In genomic region chr13:110116072-110116487, GRCh38 we compare ENCODE assay signal across 9 cellular contexts.
DNase-seq lines count a peak whose midpoint lies in the region; ATAC-seq, FAIRE-seq and TF ChIP-seq lines count a peak whose summit lies in the region.
"Had no signal": no experiment of that assay in that cellular context is flagged by ENCODE, and none has a peak within 500 bp of the region (broad histone marks: within the 10 kb centered on the region; RNA-seq: fewer than 3 reads in every experiment).

No MANE protein-coding gene starts in this region.

- no peak overlapping the region for H3K4me3 ChIP-seq in IMR-90 (ENCODE audit: insufficient read depth, low read depth, low read length)
- no peak overlapping the region for H3K4me3 ChIP-seq in fibroblast of lung (replicated peaks in 1 of 4; ENCODE audit: control extremely low read depth in 1 of 4, insufficient read depth in 1 of 4, low read depth in 3 of 4, low read length in 4 of 4)
- H3K4me3 ChIP-seq in pancreas = no peak overlapping the region

- no peaks in the 10 kb centered on the region for H3K36me3 ChIP-seq in IMR-90 (ENCODE audit: control insufficient read depth, insufficient read depth, low read length)
- no peaks in the 10 kb centered on the region for H3K36me3 ChIP-seq in fibroblast of lung (ENCODE audit: control insufficient read depth, insufficient read depth, low read length)
- H3K36me3 ChIP-seq in pancreas = no peaks in the 10 kb centered on the region

- no peak overlapping the region for H4K8ac ChIP-seq in IMR-90 (ENCODE audit: low read depth in 2 of 2, low read length in 2 of 2)

- no peak for TF ChIP-seq POLR2A in IMR-90 (IDR thresholded peaks at IDR 0.05; ENCODE audit: low read depth, low read length)

- H3K18ac ChIP-seq in IMR-90 (ENCODE audit: low read depth, low read length) = no peak overlapping the region

- H2BK5ac ChIP-seq in IMR-90 (ENCODE audit: low read depth, low read length, poor library complexity, severe bottlenecking) = no peak overlapping the region

- no peak overlapping the region for H3K23ac ChIP-seq in IMR-90 (ENCODE audit: low read depth, low read length)

- H3K4ac ChIP-seq in IMR-90 (ENCODE audit: low read depth, low read length) = no peak overlapping the region

- H3K9ac ChIP-seq in IMR-90 (ENCODE audit: low read depth, low read length) (no peak overlapping the region), fibroblast of lung (ENCODE audit: insufficient read depth, low read length) (no peak overlapping the region)

- FAIRE-seq in pancreas (lab: Jason Lieb, UNC) = no peak

- no CpG with 5 or more reads among the region's 23 CpGs for WGBS in IMR-90 (ENCODE audit: extremely low coverage in 2 of 2, insufficient read length in 1 of 2), 2 experiments
- WGBS in pancreas, 2 donors = 25 to 29% methylated on average over 23 of the region's 23 CpGs

- H3K79me2 ChIP-seq in fibroblast of lung (ENCODE audit: control insufficient read depth, insufficient read depth, low read length) = no peaks in the 10 kb centered on the region

- CTCF ChIA-PET in IMR-90 (lab: Yijun Ruan, JAX) = interaction anchor here (0.9 to 1.0 kb wide), 2 partner anchors 9 to 372 kb away, joined by 4 read pairs; no protein-coding TSS in a partner anchor
- CTCF ChIA-PET in activated CD8-positive, alpha-beta T cell treated with anti-CD3 and anti-CD28 coated beads, Interleukin-2, amount 10 ng/mL, durations not matched to agents 7 days and 5 days (lab: Charles Lee) = interaction anchor here (1.2 kb wide), 1 partner anchor 1155 kb away, joined by 4 read pairs; no protein-coding TSS in a partner anchor

- 0 out of 4 replicates have a peak, but pooled peaks cover 0 to 4% of the 10 kb centered on the region in 2 experiments for H3K79me1 ChIP-seq in IMR-90 (ENCODE audit: low read depth in 1 of 2, low read length in 2 of 2)

- intact Hi-C loops in IMR-90 (cut with micrococcal nuclease) (loop anchor here (10.0 kb wide), 1 partner anchor 771 kb away; no protein-coding TSS in a partner anchor), pancreas (cut with DNase I) (no loop called here)

- H3K36me3 Mint-ChIP-seq in activated CD8-positive, alpha-beta T cell treated with anti-CD3 and anti-CD28 coated beads, Interleukin-2, amount 10 ng/mL, durations not matched to agents 7 days and 5 days (ENCODE audit: low read depth) = no peaks in the 10 kb centered on the region

- H2BK20ac ChIP-seq in IMR-90 (ENCODE audit: low read depth, low read length) = no peak overlapping the region

- peak overlapping the region; percentile 60; the same call in 1 of the 2 replicates for H2AK5ac ChIP-seq in IMR-90 (ENCODE audit: low read depth, low read length)

- TF ChIP-seq RAD21 in IMR-90 (IDR thresholded peaks at IDR 0.05; ENCODE audit: low read length) = peak; percentile 78

- no peak overlapping the region for H2BK15ac ChIP-seq in IMR-90 (ENCODE audit: low read depth, low read length)

- no peak overlapping the region for H3K27ac Mint-ChIP-seq in activated CD8-positive, alpha-beta T cell treated with anti-CD3 and anti-CD28 coated beads, Interleukin-2, amount 10 ng/mL, durations not matched to agents 7 days and 5 days
- H3K27ac Mint-ChIP-seq: effector memory CD8-positive, alpha-beta T cell had no signal

- no TSS peak for BruUV-seq in IMR-90 (replicated peaks; lab: Mats Ljungman, UMichigan)

- POLR2A ChIA-PET in IMR-90 (lab: Charles Lee; ENCODE audit: unreplicated experiment) = no interaction called here
- POLR2A ChIA-PET in activated CD8-positive, alpha-beta T cell treated with anti-CD3 and anti-CD28 coated beads, Interleukin-2, amount 10 ng/mL, durations not matched to agents 7 days and 5 days (lab: Charles Lee) = no interaction called here

- no peak overlapping the region for H2AFZ ChIP-seq in IMR-90 (replicated peaks; ENCODE audit: low read length, poor library complexity)
- no peak overlapping the region for H2AFZ ChIP-seq in fibroblast of lung (ENCODE audit: low read length)

- peaks cover 3% of the 10 kb centered on the region for H3K27me3 Mint-ChIP-seq in activated CD8-positive, alpha-beta T cell treated with anti-CD3 and anti-CD28 coated beads, Interleukin-2, amount 10 ng/mL, durations not matched to agents 7 days and 5 days (ENCODE audit: low read depth)

- H3K9me3 ChIP-seq in IMR-90 (ENCODE audit: control insufficient read depth, insufficient read depth, low read length) (no peaks in the 10 kb centered on the region), fibroblast of lung (ENCODE audit: control insufficient read depth, insufficient read depth, low read depth, low read length) (no peaks in the 10 kb centered on the region), pancreas (no peaks in the 10 kb centered on the region)

- H3K4me1 ChIP-seq in IMR-90 (ENCODE audit: control insufficient read depth, insufficient read depth, low read length) (peaks cover 23% of the 10 kb centered on the region), fibroblast of lung (ENCODE audit: control insufficient read depth, extremely low read depth, insufficient read depth, low read length) (peaks cover 7% of the 10 kb centered on the region), pancreas (no peaks in the 10 kb centered on the region)

- peaks cover 24% of the 10 kb centered on the region for H3K9me1 ChIP-seq in IMR-90 (ENCODE audit: insufficient read depth, low read length)

- H2BK120ac ChIP-seq in IMR-90 (ENCODE audit: low read depth, low read length) = no peak overlapping the region

- no peaks in the 10 kb centered on the region for H3K4me1 Mint-ChIP-seq in activated CD8-positive, alpha-beta T cell treated with anti-CD3 and anti-CD28 coated beads, Interleukin-2, amount 10 ng/mL, durations not matched to agents 7 days and 5 days (ENCODE audit: low read depth)

- H3K27ac ChIP-seq in IMR-90 (ENCODE audit: insufficient read depth, low read length) (no peak overlapping the region), fibroblast of lung (ENCODE audit: insufficient read depth, low read length) (no peak overlapping the region), pancreas (no peak overlapping the region)

- dilution Hi-C loops in IMR-90 (cut with HindIII; ENCODE audit: low sequenced_read_pairs, unreplicated experiment) = loop anchor here (25.0 kb wide), 1 partner anchor 329 kb away; the partner anchor contains the start of gene IRS2

- ATAC-seq in IMR-90 (ENCODE audit: low read depth) = peak; percentile 76
- ATAC-seq in activated CD8-positive, alpha-beta T cell treated with anti-CD3 and anti-CD28 coated beads, Interleukin-2, amount 10 ng/mL, durations not matched to agents 7 days and 5 days = peak; percentile 68
- peak; percentile 84 to 99 (median 93) for ATAC-seq in pancreas
- ATAC-seq in HG02763 (IDR thresholded peaks at IDR 0.05; ENCODE audit: unreplicated experiment) = no peak
- no peak for ATAC-seq in HG02938 (IDR thresholded peaks at IDR 0.05; ENCODE audit: unreplicated experiment)
- ATAC-seq: effector memory CD8-positive, alpha-beta T cell had no signal

- H4K91ac ChIP-seq in IMR-90 (ENCODE audit: insufficient read depth, low read depth, low read length) = no peak overlapping the region

- no peak overlapping the region for H2AK9ac ChIP-seq in IMR-90 (replicated peaks; ENCODE audit: low read depth, low read length, poor library complexity)

- no peak overlapping the region for H3K4me2 ChIP-seq in IMR-90 (ENCODE audit: low read depth, low read length)
- H3K4me2 ChIP-seq in fibroblast of lung (ENCODE audit: extremely low read depth, insufficient read depth, low read length) = no peak overlapping the region

- H3K4me3 Mint-ChIP-seq in activated CD8-positive, alpha-beta T cell treated with anti-CD3 and anti-CD28 coated beads, Interleukin-2, amount 10 ng/mL, durations not matched to agents 7 days and 5 days = no peak overlapping the region
- H3K4me3 Mint-ChIP-seq: effector memory CD8-positive, alpha-beta T cell had no signal

- TF ChIP-seq CTCF in IMR-90 (conservative IDR thresholded peaks at IDR 0.05; ENCODE audit: low read depth, low read length) (peak; percentile 72), fibroblast of lung (conservative IDR thresholded peaks at IDR 0.05 in 1 of 2, IDR thresholded peaks at IDR 0.05 in 1 of 2; ENCODE audit: low read depth in 1 of 2, low read length in 2 of 2) (peak; percentile 51 to 70), pancreas (IDR thresholded peaks at IDR 0.05) (peak; percentile 47 to 75 (median 55))

- no peaks in the 10 kb centered on the region for H3K9me3 Mint-ChIP-seq in activated CD8-positive, alpha-beta T cell treated with anti-CD3 and anti-CD28 coated beads, Interleukin-2, amount 10 ng/mL, durations not matched to agents 7 days and 5 days (ENCODE audit: insufficient read depth)
- H3K9me3 Mint-ChIP-seq: effector memory CD8-positive, alpha-beta T cell had no signal

- DNase-seq in activated CD4-positive, alpha-beta T cell treated with anti-CD3 and anti-CD28 coated beads for 24 hours (ENCODE audit: low read depth in 2 of 2) = peak; percentile 27 to 40
- DNase-seq in activated CD4-positive, alpha-beta T cell treated with anti-CD3 and anti-CD28 coated beads for 1 hour = no peak
- DNase-seq in IMR-90 (peak; percentile 60), fibroblast of lung (ENCODE audit: low read depth in 2 of 2) (peak in 1 of 2 donors; percentile 86), pancreas (peak; percentile 42 to 90 (median 68))
- DNase-seq in activated CD8-positive, alpha-beta T cell treated with anti-CD3 and anti-CD28 coated beads, Interleukin-2, amount 10 ng/mL, durations not matched to agents 7 days and 5 days = peak; percentile 56

- H4K20me1 ChIP-seq in IMR-90 (ENCODE audit: insufficient read depth, low read length) (peaks cover 5% of the 10 kb centered on the region; the same call in 1 of the 2 replicates), fibroblast of lung (ENCODE audit: control insufficient read depth, extremely low read depth, insufficient read depth, low read length) (no peaks in the 10 kb centered on the region)

- H4K5ac ChIP-seq in IMR-90 (ENCODE audit: low read depth, low read length) = no peak overlapping the region

- no peak overlapping the region for H3K14ac ChIP-seq in IMR-90 (replicated peaks; ENCODE audit: low read depth, low read length)

- in situ Hi-C loops in IMR-90 (cut with MboI; ENCODE audit: low sequenced_read_pairs) = loop anchor here (25.0 kb wide), 1 partner anchor 754 kb away; no protein-coding TSS in a partner anchor

- H3K56ac ChIP-seq in IMR-90 (ENCODE audit: extremely low read depth, insufficient read depth, low read length) = no peak overlapping the region

- H3K27me3 ChIP-seq in IMR-90 (ENCODE audit: control insufficient read depth, insufficient read depth, low read length) (no peaks in the 10 kb centered on the region), fibroblast of lung (ENCODE audit: control insufficient read depth, insufficient read depth, low read length) (no peaks in the 10 kb centered on the region), pancreas (peaks cover 0 to 13% (median 0%) of the 10 kb centered on the region in 4 donors)

TF ChIP-seq in IMR-90, 13 proteins besides CTCF, POLR2A, EP300 and RAD21:
- TF ChIP-seq CEBPB (IDR thresholded peaks at IDR 0.05; ENCODE audit: low read depth, low read length) (peak; percentile 82), SMC3 (IDR thresholded peaks at IDR 0.05; ENCODE audit: low read depth, low read length) (peak; percentile 61), RCOR1 (IDR thresholded peaks at IDR 0.05; ENCODE audit: insufficient replicate concordance, low read length) (no peak)

Comparison
In these comparisons a context has a peak if more than half of its experiments do, and no peak if none do; other contexts are left out.
1. ATAC-seq: peak in IMR-90 (single experiment), activated CD8-positive, alpha-beta T cell treated with anti-CD3 and anti-CD28 coated beads, Interleukin-2, amount 10 ng/mL, durations not matched to agents 7 days and 5 days (single experiment) and pancreas (4 of 4); none in HG02763 (single experiment) and HG02938 (single experiment).
2. Peak in every context shown above with its lines, with median percentiles within 50 percentile points of each other: CTCF ChIP-seq.